ENCODE assay signal across 10 cellular contexts in genomic region chr6:43932259-43932900, GRCh38.
"Had no signal": no experiment of that assay in that cellular context is flagged by ENCODE, and none has a peak within 500 bp of the region (broad histone marks: within the 10 kb centered on the region; RNA-seq: fewer than 3 reads in every experiment).

No MANE protein-coding gene starts in this region.

- H3K4me3 ChIP-seq: esophagus muscularis mucosa, SJCRH30, transverse colon had no signal

- H3K27me3 ChIP-seq: esophagus muscularis mucosa, SJCRH30, transverse colon had no signal

- ATAC-seq: activated T-cell treated with anti-CD3 and anti-CD28 coated beads, Interleukin-2, amount 50 U/mL, for 72 hours; stimulated activated memory B cell treated with anti-CD40 and anti-IgM and Interleukin-4, amounts not matched to agents 10 μg/mL and 1 μg/mL and 100 μg/mL, for 72 hours; T-cell had no signal

- H3K9me3 ChIP-seq: esophagus muscularis mucosa, SJCRH30, transverse colon had no signal

- H3K36me3 ChIP-seq: esophagus muscularis mucosa, SJCRH30, transverse colon had no signal

- DNase-seq: activated CD4-positive, alpha-beta memory T cell treated with anti-CD3 and anti-CD28 coated beads for 36 hours; activated naive CD4-positive, alpha-beta T cell treated with anti-CD3 and anti-CD28 coated beads for 36 hours; activated T-cell treated with anti-CD3 and anti-CD28 coated beads, Interleukin-2, amount 50 U/mL, for 72 hours; small intestine; T-cell; T1000; transverse colon had no signal

- H3K27ac ChIP-seq: transverse colon had no signal
